Comparison of ENCODE assay signal across 1 cellular context in the genomic region with DNA sequence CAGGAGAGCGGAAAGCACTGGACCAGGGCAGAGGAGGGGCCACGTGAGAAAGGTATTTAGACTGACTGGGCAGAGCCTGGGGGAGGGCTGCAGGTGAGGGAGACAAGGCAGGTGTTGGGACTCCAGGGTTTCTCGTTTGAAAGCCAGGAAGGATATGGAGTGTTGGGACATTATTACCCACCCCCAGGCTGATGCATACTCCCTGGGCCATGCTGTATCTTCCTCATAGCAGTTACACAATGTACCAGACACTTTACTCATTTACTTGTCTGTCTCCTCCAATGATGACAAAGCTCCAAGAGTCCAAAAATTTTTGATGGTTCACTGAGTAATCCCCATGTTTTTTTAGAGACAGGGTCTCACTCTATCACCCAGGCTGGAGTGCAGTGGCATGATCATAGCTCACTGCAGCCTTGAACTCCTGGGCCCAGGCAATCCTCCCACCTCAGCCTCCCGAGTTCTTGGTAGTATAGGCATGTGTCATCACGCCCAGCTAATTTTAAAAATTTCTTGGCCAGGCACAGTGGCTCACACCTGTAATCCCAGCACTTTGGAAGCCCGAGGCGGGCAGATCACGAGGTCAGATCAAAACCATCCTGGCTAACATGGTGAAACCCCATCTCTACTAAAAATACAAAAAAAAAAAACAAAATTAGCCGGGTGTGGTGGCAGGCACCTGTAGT.
TF ChIP-seq lines count a peak whose summit lies in the region.

No MANE protein-coding gene starts in this region.

TF ChIP-seq in HepG2, 621 proteins besides CTCF, POLR2A, EP300 and RAD21:
- TF ChIP-seq, protein P1, sequence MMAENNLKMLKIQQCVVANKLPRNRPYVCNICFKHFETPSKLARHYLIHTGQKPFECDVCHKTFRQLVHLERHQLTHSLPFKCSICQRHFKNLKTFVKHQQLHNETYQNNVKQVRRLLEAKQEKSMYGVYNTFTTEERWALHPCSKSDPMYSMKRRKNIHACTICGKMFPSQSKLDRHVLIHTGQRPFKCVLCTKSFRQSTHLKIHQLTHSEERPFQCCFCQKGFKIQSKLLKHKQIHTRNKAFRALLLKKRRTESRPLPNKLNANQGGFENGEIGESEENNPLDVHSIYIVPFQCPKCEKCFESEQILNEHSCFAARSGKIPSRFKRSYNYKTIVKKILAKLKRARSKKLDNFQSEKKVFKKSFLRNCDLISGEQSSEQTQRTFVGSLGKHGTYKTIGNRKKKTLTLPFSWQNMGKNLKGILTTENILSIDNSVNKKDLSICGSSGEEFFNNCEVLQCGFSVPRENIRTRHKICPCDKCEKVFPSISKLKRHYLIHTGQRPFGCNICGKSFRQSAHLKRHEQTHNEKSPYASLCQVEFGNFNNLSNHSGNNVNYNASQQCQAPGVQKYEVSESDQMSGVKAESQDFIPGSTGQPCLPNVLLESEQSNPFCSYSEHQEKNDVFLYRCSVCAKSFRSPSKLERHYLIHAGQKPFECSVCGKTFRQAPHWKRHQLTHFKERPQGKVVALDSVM (CRISPR knock-in tag; IDR thresholded peaks at IDR 0.05) = peak; percentile 47; the same call in 1 of the 2 replicates
- TF ChIP-seq CBFB (CRISPR knock-in tag; IDR thresholded peaks at IDR 0.05) (no peak), ZNF713 (CRISPR knock-in tag; IDR thresholded peaks at IDR 0.05) (no peak), ZNF839 (CRISPR knock-in tag; IDR thresholded peaks at IDR 0.05; ENCODE audit: borderline replicate concordance) (no peak)
